ENCODE assay signal across 18 cellular contexts in genomic region chr3:20747736-20748135, GRCh38.
DNase-seq lines count a peak whose midpoint lies in the region; ATAC-seq and TF ChIP-seq lines count a peak whose summit lies in the region.
"Had no signal": no experiment of that assay in that cellular context is flagged by ENCODE, and none has a peak within 500 bp of the region (broad histone marks: within the 10 kb centered on the region; RNA-seq: fewer than 3 reads in every experiment).

No MANE protein-coding gene starts in this region.

- in situ Hi-C loops in astrocyte of the spinal cord (cut with HindIII; ENCODE audit: low sequenced_read_pairs): no loop called here

- peaks cover 12% of the 10 kb centered on the region for H3K4me1 Mint-ChIP-seq in HFFc6 (ENCODE audit: low read depth)

- no peak overlapping the region for H3K27ac Mint-ChIP-seq in HFFc6

- peaks cover 4% of the 10 kb centered on the region; the same call in 1 of the 2 replicates for H3K36me3 Mint-ChIP-seq in HFFc6 (ENCODE audit: low read depth)

- no peaks in the 10 kb centered on the region for H3K27me3 ChIP-seq in foreskin keratinocyte

- DNase-seq in AG08395 (ENCODE audit: low spot score) (peak; percentile 11), HFFc6 (peak; percentile 61), astrocyte of the spinal cord (ENCODE audit: low read depth, low spot score) (peak; percentile 41), hepatic stellate cell (ENCODE audit: low spot score) (peak; percentile 3), foreskin keratinocyte (no peak), DMS53 treated with DMSO at 0.1 percent for 48 hours (lab: John Stamatoyannopoulos, UW; ENCODE audit: unreplicated experiment) (no peak)
- DNase-seq in activated CD8-positive, alpha-beta memory T cell treated with anti-CD3 and anti-CD28 coated beads, Interleukin-2, amount 50 U/mL, for 48 hours: no peak
- DNase-seq: 8988T, Caco-2, DMS79 treated with DMSO at 0.1 percent for 48 hours, H7, NCI-H1092 treated with DMSO at 0.1 percent for 48 hours, NCI-H1694 treated with DMSO at 0.1 percent for 48 hours, NCI-H2171, NCI-H774, SHP77 had no signal

- H3K27ac ChIP-seq in foreskin keratinocyte: no peak overlapping the region
- H3K27ac ChIP-seq: KMS-11 had no signal

- H3K27me3 Mint-ChIP-seq in HFFc6 (ENCODE audit: insufficient read depth): no peaks in the 10 kb centered on the region

- no peaks in the 10 kb centered on the region; the same call in 1 of the 2 replicates for H3K9me3 Mint-ChIP-seq in HFFc6

- no peaks in the 10 kb centered on the region for H3K4me1 ChIP-seq in foreskin keratinocyte
- H3K4me1 ChIP-seq: Caco-2 had no signal

- TF ChIP-seq CTCF in HFFc6 (IDR thresholded peaks at IDR 0.05): no peak
- TF ChIP-seq CTCF in astrocyte of the spinal cord (IDR thresholded peaks at IDR 0.05; ENCODE audit: low read depth, low read length): no peak
- no peak for TF ChIP-seq CTCF in foreskin keratinocyte (conservative IDR thresholded peaks at IDR 0.05)

- no peak overlapping the region for H3K4me3 Mint-ChIP-seq in HFFc6

- no peak for ATAC-seq in HG02973 (IDR thresholded peaks at IDR 0.05; ENCODE audit: unreplicated experiment)
- ATAC-seq in foreskin keratinocyte: no peak

- H3K4me3 ChIP-seq in astrocyte of the spinal cord (ENCODE audit: low read depth, low read length): no peak overlapping the region

Comparison
In these comparisons a context has a peak if more than half of its experiments do, and no peak if none do; other contexts are left out.
1. DNase-seq: peak in AG08395 (single experiment), HFFc6 (single experiment), astrocyte of the spinal cord (single experiment) and hepatic stellate cell (single experiment); none in foreskin keratinocyte (0 of 2), activated CD8-positive, alpha-beta memory T cell treated with anti-CD3 and anti-CD28 coated beads, Interleukin-2, amount 50 U/mL, for 48 hours (single experiment) and DMS53 treated with DMSO at 0.1 percent for 48 hours (single experiment).